In the genomic region with DNA sequence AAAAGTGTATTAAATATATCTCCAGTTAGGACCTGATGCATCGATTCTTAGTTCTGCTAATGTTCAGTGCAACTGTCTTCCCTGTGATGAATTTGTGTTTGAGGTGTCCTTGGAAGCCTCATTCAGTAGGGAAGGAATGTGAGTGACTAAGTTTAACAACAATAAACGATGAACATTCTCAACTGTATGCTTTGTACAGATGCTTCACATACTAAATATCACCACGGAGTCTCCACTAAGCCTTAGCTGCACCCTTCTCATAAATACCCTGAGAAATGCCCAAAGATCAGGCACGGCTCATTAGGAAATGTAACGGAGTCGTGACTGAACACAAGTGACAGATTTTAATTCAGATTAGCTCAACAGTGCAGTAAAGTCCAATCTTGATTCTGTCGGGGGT, we compare ENCODE assay signal across 23 cellular contexts. TPM values are rescaled to one million over a fixed set of nuclear protein-coding genes. Genes with fewer than 3 reads are reported as not detected.
DNase-seq lines count a peak whose midpoint lies in the region; ATAC-seq and TF ChIP-seq lines count a peak whose summit lies in the region.
"Had no signal": no experiment of that assay in that cellular context is flagged by ENCODE, and none has a peak within 500 bp of the region (broad histone marks: within the 10 kb centered on the region; RNA-seq: fewer than 3 reads in every experiment).

No MANE protein-coding gene starts in this region.

- H3K4me1 Mint-ChIP-seq in mesothelial cell of epicardium = peaks cover 11% of the 10 kb centered on the region

- ATAC-seq in Right ventricle myocardium inferior = no peak
- ATAC-seq: activated CD8-positive, alpha-beta T cell treated with anti-CD3 and anti-CD28 coated beads for 36 hours had no signal

- TF ChIP-seq CTCF in AG10803 (conservative IDR thresholded peaks at IDR 0.05; ENCODE audit: low read length) = no peak
- TF ChIP-seq CTCF in brain microvascular endothelial cell (IDR thresholded peaks at IDR 0.05; ENCODE audit: low read depth, low read length, missing control alignments) = no peak
- no peak for TF ChIP-seq CTCF in mesothelial cell of epicardium (IDR thresholded peaks at IDR 0.05; ENCODE audit: unreplicated experiment)

- peak; percentile 70 for DNase-seq in AG10803 (ENCODE audit: low read depth)
- DNase-seq in LHCN-M2 (ENCODE audit: low read depth) = peak; percentile 78
- DNase-seq in brain microvascular endothelial cell = peak; percentile 33
- peak; percentile 25 for DNase-seq in myocyte (ENCODE audit: low read depth)
- no peak for DNase-seq in HuH-7.5 (ENCODE audit: low spot score)
- DNase-seq in stimulated activated CD4-positive, alpha-beta T cell treated with anti-CD3 and anti-CD28 coated beads, Interleukin-4, amount 100 ng/mL, for 24 hours = no peak
- no peak for DNase-seq in Right ventricle myocardium inferior (ENCODE audit: missing footprints)
- DNase-seq in mesothelial cell of epicardium (ENCODE audit: low spot score in 2 of 2, unreplicated experiment in 2 of 2) = no peak
- DNase-seq: activated CD8-positive, alpha-beta T cell treated with anti-CD3 and anti-CD28 coated beads for 36 hours; activated naive CD8-positive, alpha-beta T cell treated with anti-CD3 and anti-CD28 coated beads for 36 hours; activated T-cell treated with anti-CD3 and anti-CD28 coated beads, Interleukin-2, amount 50 U/mL, for 48 hours; BE2C; caudate nucleus; effector CD8-positive, alpha-beta T cell; hypothalamus; midbrain; NCI-H146; NCI-H774; stimulated activated CD4-positive, alpha-beta T cell treated with anti-CD3 and anti-CD28 coated beads, Interleukin-4, amount 100 ng/mL, for 4 hours had no signal

- H3K27ac Mint-ChIP-seq in mesothelial cell of epicardium = no peak overlapping the region
- H3K27ac Mint-ChIP-seq: activated CD8-positive, alpha-beta T cell treated with anti-CD3 and anti-CD28 coated beads for 36 hours; activated naive CD8-positive, alpha-beta T cell treated with anti-CD3 and anti-CD28 coated beads for 36 hours had no signal

- H3K4me3 Mint-ChIP-seq in mesothelial cell of epicardium = no peak overlapping the region
- H3K4me3 Mint-ChIP-seq: activated CD8-positive, alpha-beta T cell treated with anti-CD3 and anti-CD28 coated beads for 36 hours; activated naive CD8-positive, alpha-beta T cell treated with anti-CD3 and anti-CD28 coated beads for 36 hours had no signal

- H3K36me3 ChIP-seq in brain microvascular endothelial cell (replicated peaks) = no peaks in the 10 kb centered on the region
- H3K36me3 ChIP-seq: BE2C had no signal

- intact Hi-C loops in Right ventricle myocardium inferior (cut with DNase I) = no loop called here

- no peaks in the 10 kb centered on the region for H3K27me3 ChIP-seq in brain microvascular endothelial cell (replicated peaks)
- H3K27me3 ChIP-seq: BE2C had no signal

- H3K36me3 Mint-ChIP-seq in mesothelial cell of epicardium = no peaks in the 10 kb centered on the region
- H3K36me3 Mint-ChIP-seq: activated naive CD8-positive, alpha-beta T cell treated with anti-CD3 and anti-CD28 coated beads for 36 hours had no signal

- H3K27ac ChIP-seq in brain microvascular endothelial cell = no peak overlapping the region
- H3K27ac ChIP-seq: VCaP had no signal

- H3K4me3 ChIP-seq in AG10803 (ENCODE audit: low read length) (peak overlapping the region; percentile 5; the same call in 1 of the 2 replicates), brain microvascular endothelial cell (ENCODE audit: low read depth, low read length) (no peak overlapping the region)

- H3K9me3 Mint-ChIP-seq in mesothelial cell of epicardium = no peaks in the 10 kb centered on the region
- H3K9me3 Mint-ChIP-seq: activated CD8-positive, alpha-beta T cell treated with anti-CD3 and anti-CD28 coated beads for 36 hours; activated naive CD8-positive, alpha-beta T cell treated with anti-CD3 and anti-CD28 coated beads for 36 hours had no signal

- in situ Hi-C loops in brain microvascular endothelial cell (cut with HindIII; ENCODE audit: low pct_ligation_motif_present, low sequenced_read_pairs) = no loop called here

- H3K27me3 Mint-ChIP-seq in mesothelial cell of epicardium (ENCODE audit: low read depth) = no peaks in the 10 kb centered on the region
- H3K27me3 Mint-ChIP-seq: activated CD8-positive, alpha-beta T cell treated with anti-CD3 and anti-CD28 coated beads for 36 hours; activated naive CD8-positive, alpha-beta T cell treated with anti-CD3 and anti-CD28 coated beads for 36 hours had no signal

RNA-seq across cellular contexts. Expression of a gene that starts 24.4 kb away (rescaled TPM):
- total RNA-seq in LHCN-M2 (2014; rRNA removed) (63.1 and 97.9 TPM in 2 replicates), myocyte (153 and 161 TPM in 2 replicates), Right ventricle myocardium inferior (57.8 TPM), mesothelial cell of epicardium (59.3 to 62.5 TPM (median 60.9 TPM) in 3 replicates)
- polyA plus RNA-seq in LHCN-M2 (2012) = 40.9 TPM
- 68.5 TPM for polyA plus RNA-seq in myocyte (2012)

RNA-seq across cellular contexts. Expression of a gene that starts 59.9 kb away (rescaled TPM):
- not detected in 2 replicates for total RNA-seq in LHCN-M2 (2014; rRNA removed)
- not detected for polyA plus RNA-seq in LHCN-M2 (2012)
- not detected in 2 replicates for total RNA-seq in myocyte
- 0.58 TPM for polyA plus RNA-seq in myocyte (2012)
- not detected for total RNA-seq in Right ventricle myocardium inferior
- not detected in 3 replicates for total RNA-seq in mesothelial cell of epicardium
- total RNA-seq: activated CD8-positive, alpha-beta T cell treated with anti-CD3 and anti-CD28 coated beads for 36 hours; activated naive CD8-positive, alpha-beta T cell treated with anti-CD3 and anti-CD28 coated beads for 36 hours; H4; RPMI7951; skeletal muscle tissue had no signal

Comparison
In these comparisons a context has a peak if more than half of its experiments do, and no peak if none do; other contexts are left out.
1. DNase-seq: peak in AG10803 (single experiment), LHCN-M2 (single experiment), brain microvascular endothelial cell (single experiment) and myocyte (single experiment); none in HuH-7.5 (single experiment), stimulated activated CD4-positive, alpha-beta T cell treated with anti-CD3 and anti-CD28 coated beads, Interleukin-4, amount 100 ng/mL, for 24 hours (single experiment), Right ventricle myocardium inferior (single experiment) and mesothelial cell of epicardium (0 of 2).